6 cellular contexts compared by ENCODE assay signal in the genomic region with DNA sequence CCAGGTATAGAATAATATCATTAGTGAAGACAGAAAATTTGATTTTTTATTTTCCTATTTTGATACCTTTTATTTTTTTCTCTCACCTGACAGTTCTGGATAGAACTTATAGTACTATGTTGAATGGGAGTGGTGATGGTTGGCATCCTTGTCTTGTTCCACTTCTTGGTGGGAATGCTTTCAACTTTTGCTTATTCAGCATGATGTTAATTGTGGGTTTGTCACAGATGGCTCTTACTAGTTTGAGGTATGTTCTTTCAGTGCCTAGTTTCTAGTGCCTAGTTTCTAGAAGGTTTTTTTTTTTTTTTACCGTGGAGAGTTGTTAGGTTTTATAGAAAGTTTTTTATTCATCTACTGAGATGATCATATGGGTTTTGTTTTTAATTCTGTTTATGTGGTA.
"Had no signal": no experiment of that assay in that cellular context is flagged by ENCODE, and none has a peak within 500 bp of the region (broad histone marks: within the 10 kb centered on the region; RNA-seq: fewer than 3 reads in every experiment).

No MANE protein-coding gene starts in this region.

- DNase-seq: IMR-90, KBM-7, KG1 had no signal

- H3K4me3 ChIP-seq: K562 had no signal

- H3K27ac ChIP-seq: HL-60 had no signal

- FAIRE-seq: HTR-8/SVneo, K562 had no signal

- ATAC-seq: K562 had no signal
